Comparison of ENCODE assay signal across 15 cellular contexts in genomic region chr2:207725815-207726578, GRCh38. TPM values are rescaled to one million over a fixed set of nuclear protein-coding genes. Genes with fewer than 3 reads are reported as not detected.
DNase-seq lines count a peak whose midpoint lies in the region; ATAC-seq and TF ChIP-seq lines count a peak whose summit lies in the region.
"Had no signal": no experiment of that assay in that cellular context is flagged by ENCODE, and none has a peak within 500 bp of the region (broad histone marks: within the 10 kb centered on the region; RNA-seq: fewer than 3 reads in every experiment).

No MANE protein-coding gene starts in this region.

- H3K4me3 ChIP-seq in Karpas-422 (ENCODE audit: low read length) (no peak overlapping the region), OCI-LY7 (ENCODE audit: low read depth, low read length, poor library complexity, severe bottlenecking) (no peak overlapping the region), lung (no peak overlapping the region), left ventricle myocardium inferior (no peak overlapping the region)
- H3K4me3 ChIP-seq: gastrocnemius medialis, GM23248, lower lobe of right lung had no signal

- H3K4me2 ChIP-seq in Karpas-422 (ENCODE audit: low read depth, low read length, poor library complexity, severe bottlenecking): no peak overlapping the region
- peak overlapping the region; percentile 43 for H3K4me2 ChIP-seq in OCI-LY7 (ENCODE audit: low read length)

- intact Hi-C loops in OCI-LY7 (cut with micrococcal nuclease; ENCODE audit: unreplicated experiment) (no loop called here), left ventricle myocardium inferior (cut with micrococcal nuclease) (no loop called here)

- POLR2A ChIA-PET in OCI-LY7 (lab: Charles Lee): interaction anchor here (0.6 to 3.0 kb wide), 18 partner anchors 11 to 413 kb away, joined by 3 to 34 read pairs (median 4); partner anchors contain the start of gene CCNYL1

- BruUV-seq in OCI-LY7 (replicated peaks; lab: Mats Ljungman, UMichigan): TSS peak; percentile 18

- TF ChIP-seq CTCF in OCI-LY7 (conservative IDR thresholded peaks at IDR 0.05; ENCODE audit: low read length) (no peak), lung (IDR thresholded peaks at IDR 0.05; ENCODE audit: control extremely low read depth, extremely low read depth) (no peak), left ventricle myocardium inferior (IDR thresholded peaks at IDR 0.05; ENCODE audit: borderline replicate concordance) (no peak)

- H3K27ac ChIP-seq in Karpas-422 (ENCODE audit: low read length) (no peak overlapping the region), OCI-LY7 (ENCODE audit: low read depth, low read length, poor library complexity, severe bottlenecking) (no peak overlapping the region), lung (ENCODE audit: low read depth in 1 of 2, low read length in 1 of 2) (no peak overlapping the region), left ventricle myocardium inferior (replicated peaks) (no peak overlapping the region)
- H3K27ac ChIP-seq: gastrocnemius medialis, lower lobe of right lung had no signal

- no peaks in the 10 kb centered on the region for H3K27me3 ChIP-seq in Karpas-422 (ENCODE audit: low read length)
- H3K27me3 ChIP-seq in lung (ENCODE audit: control insufficient read depth, insufficient read depth): no peaks in the 10 kb centered on the region
- H3K27me3 ChIP-seq in left ventricle myocardium inferior (ENCODE audit: low read depth): no peaks in the 10 kb centered on the region
- H3K27me3 ChIP-seq: gastrocnemius medialis had no signal

- H4K20me1 ChIP-seq in Karpas-422 (ENCODE audit: insufficient read depth, low read depth, low read length) (no peaks in the 10 kb centered on the region), OCI-LY7 (ENCODE audit: insufficient read depth, low read length) (no peaks in the 10 kb centered on the region)

- H3K79me2 ChIP-seq in Karpas-422 (ENCODE audit: low read length): peaks cover 68% of the 10 kb centered on the region
- peaks cover 4% of the 10 kb centered on the region; the same call in 1 of the 2 replicates for H3K79me2 ChIP-seq in OCI-LY7 (ENCODE audit: insufficient read depth, low read depth, low read length)

- WGBS in lung, 2 donors: 70 to 71% methylated on average over 4 of the region's 4 CpGs

- DNase-seq in DMS79 treated with DMSO at 0.1 percent for 48 hours (lab: John Stamatoyannopoulos, UW) (peak; percentile 53), Karpas-422 (peak; percentile 51), OCI-LY7 (ENCODE audit: low spot score) (peak; percentile 42), lung (ENCODE audit: low spot score) (peak; percentile 61), left ventricle myocardium inferior (no peak), kidney glomerular epithelial cell (lab: John Stamatoyannopoulos, UW) (no peak), NK-92 (lab: John Stamatoyannopoulos, UW; ENCODE audit: unreplicated experiment) (no peak)
- DNase-seq: activated CD4-positive, CD25-positive, alpha-beta regulatory T cell treated with anti-CD3 and anti-CD28 coated beads, Interleukin-2, amount 50 U/mL, for 72 hours; activated effector memory CD4-positive, alpha-beta T cell treated with anti-CD3 and anti-CD28 coated beads, Interleukin-2, amount 50 U/mL, for 16 hours; gastrocnemius medialis; GM23248; lower lobe of right lung; MV-4-11; SIG-M5 had no signal

- H3K9me3 ChIP-seq in Karpas-422 (ENCODE audit: low read length) (no peaks in the 10 kb centered on the region), OCI-LY7 (ENCODE audit: low read length) (no peaks in the 10 kb centered on the region), lung (ENCODE audit: control insufficient read depth in 2 of 2, insufficient read depth in 1 of 2, low read length in 1 of 2) (no peaks in the 10 kb centered on the region), left ventricle myocardium inferior (replicated peaks) (no peaks in the 10 kb centered on the region)
- H3K9me3 ChIP-seq: gastrocnemius medialis, lower lobe of right lung had no signal

- H3K9me2 ChIP-seq in Karpas-422 (replicated peaks; ENCODE audit: insufficient read depth, low read length) (no peaks in the 10 kb centered on the region), OCI-LY7 (ENCODE audit: insufficient read depth, low read length) (no peaks in the 10 kb centered on the region)

- H3K4me1 ChIP-seq in Karpas-422 (ENCODE audit: low read length): peaks cover 41% of the 10 kb centered on the region
- peaks cover 37% of the 10 kb centered on the region for H3K4me1 ChIP-seq in OCI-LY7 (ENCODE audit: insufficient read depth, low read length, poor library complexity, severe bottlenecking)
- no peaks in the 10 kb centered on the region for H3K4me1 ChIP-seq in lung (ENCODE audit: control insufficient read depth in 2 of 2, insufficient read depth in 2 of 2, low read length in 2 of 2)
- H3K4me1 ChIP-seq in left ventricle myocardium inferior: peaks cover 15% of the 10 kb centered on the region
- H3K4me1 ChIP-seq: gastrocnemius medialis had no signal

- H3K36me3 ChIP-seq in Karpas-422 (ENCODE audit: insufficient read depth, low read length): peaks cover 10% of the 10 kb centered on the region; the same call in 1 of the 2 replicates
- peaks cover 13% of the 10 kb centered on the region for H3K36me3 ChIP-seq in OCI-LY7 (ENCODE audit: insufficient read depth, low read length)
- H3K36me3 ChIP-seq in lung (ENCODE audit: control insufficient read depth in 2 of 2, insufficient read depth in 2 of 2, low read length in 2 of 2): peaks cover 0 to 7% of the 10 kb centered on the region in 2 donors
- peaks cover 9% of the 10 kb centered on the region for H3K36me3 ChIP-seq in left ventricle myocardium inferior

- CTCF ChIA-PET in OCI-LY7 (lab: Charles Lee; ENCODE audit: unreplicated experiment): interaction anchor here (1.0 to 1.6 kb wide), 3 partner anchors 8 to 15 kb away, joined by 3 to 6 read pairs (median 5); partner anchors contain the start of gene CCNYL1

- no peak overlapping the region for H2AFZ ChIP-seq in Karpas-422 (ENCODE audit: low read length)
- H2AFZ ChIP-seq in OCI-LY7 (ENCODE audit: low read length): no peak overlapping the region
- H2AFZ ChIP-seq: GM23248 had no signal

- H3K9ac ChIP-seq in Karpas-422 (ENCODE audit: low read length): no peak overlapping the region
- H3K9ac ChIP-seq: GM23248 had no signal

- ATAC-seq in lung (ENCODE audit: insufficient read depth, low FRiP score) (no peak), GM19463 (IDR thresholded peaks at IDR 0.05; ENCODE audit: unreplicated experiment) (no peak)
- ATAC-seq: gastrocnemius medialis had no signal

RNA-seq across cellular contexts. Expression of gene CCNYL1, which starts 14.6 kb away (rescaled TPM):
- total RNA-seq in Karpas-422 (2014; rRNA removed; shearing (Covaris generic); ENCODE audit: low replicate concordance): 12.6 and 30.5 TPM in 2 replicates
- total RNA-seq in OCI-LY7 (2014; rRNA removed; shearing (Covaris generic)): 4.2 and 8.0 TPM in 2 replicates
- total RNA-seq in OCI-LY7 (2022): 22.5 and 24.2 TPM in 2 replicates
- total RNA-seq in lung: 10 to 100 TPM; 11.1 to 25.1 TPM
- 10 to 100 TPM; 11.3 to 14.2 TPM for polyA plus RNA-seq in lung
- 7.6 TPM for total RNA-seq in left ventricle myocardium inferior

RNA-seq across cellular contexts. Expression of gene FZD5, which starts 43.7 kb away (rescaled TPM):
- 4.0 and 4.8 TPM in 2 replicates for total RNA-seq in Karpas-422 (2014; rRNA removed; shearing (Covaris generic); ENCODE audit: low replicate concordance)
- total RNA-seq in OCI-LY7 (2014; rRNA removed; shearing (Covaris generic)): 1.1 and 1.2 TPM in 2 replicates
- 2.4 and 2.5 TPM in 2 replicates for total RNA-seq in OCI-LY7 (2022)
- 10 to 100 TPM; 30.5 to 47.8 TPM for total RNA-seq in lung
- polyA plus RNA-seq in lung: 10 to 100 TPM in 1 of 2 donors, 1 to 10 TPM in 1; 9.8 to 10.6 TPM
- 3.2 TPM for total RNA-seq in left ventricle myocardium inferior

Comparison
In these comparisons a context has a peak if more than half of its experiments do, and no peak if none do; other contexts are left out.
1. DNase-seq: peak in DMS79 treated with DMSO at 0.1 percent for 48 hours (single experiment), Karpas-422 (single experiment), OCI-LY7 (single experiment) and lung (single experiment); none in left ventricle myocardium inferior (single experiment), kidney glomerular epithelial cell (single experiment) and NK-92 (single experiment).